2 cellular contexts compared by ENCODE assay signal in the genomic region with DNA sequence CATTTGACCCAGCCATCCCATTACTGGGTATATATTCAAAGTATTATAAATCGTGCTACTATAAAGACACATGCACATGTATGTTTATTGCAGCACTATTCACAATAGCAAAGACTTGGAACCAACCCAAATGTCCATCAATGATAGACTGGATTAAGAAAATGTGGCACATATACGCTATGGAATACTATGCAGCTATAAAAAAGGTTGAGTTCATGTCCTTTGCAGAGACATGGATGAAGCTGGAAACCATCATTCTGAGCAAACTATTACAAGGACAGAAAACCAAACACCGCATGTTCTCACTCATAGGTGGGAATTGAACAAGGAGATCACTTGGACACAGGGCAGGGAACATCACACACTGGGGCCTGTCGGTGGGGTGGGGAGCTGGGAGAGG. TPM values are rescaled to one million over a fixed set of nuclear protein-coding genes. Genes with fewer than 3 reads are reported as not detected.
"Had no signal": no experiment of that assay in that cellular context is flagged by ENCODE, and none has a peak within 500 bp of the region (broad histone marks: within the 10 kb centered on the region; RNA-seq: fewer than 3 reads in every experiment).

No MANE protein-coding gene starts in this region.

RNA-seq across cellular contexts. Expression of a gene that starts 31.9 kb away (rescaled TPM):
- total RNA-seq: activated T-helper 1 cell treated with anti-CD3 and anti-CD28 coated beads, Interleukin-12 subunit alpha, Interleukin-12 subunit beta, Interleukin-2, Interleukin-4 antibody, amounts not matched to agents 30 ng/mL and 10 ng/mL and 1 ng/mL, durations not matched to agents 14 hours and 24 hours and 36 hours; ascending aorta had no signal
